ENCODE assay signal across 22 cellular contexts in genomic region chr2:238151205-238151604, GRCh38. TPM values are rescaled to one million over a fixed set of nuclear protein-coding genes. Genes with fewer than 3 reads are reported as not detected.
"Had no signal": no experiment of that assay in that cellular context is flagged by ENCODE, and none has a peak within 500 bp of the region (broad histone marks: within the 10 kb centered on the region; RNA-seq: fewer than 3 reads in every experiment).

No MANE protein-coding gene starts in this region.

- ATAC-seq: activated CD8-positive, alpha-beta T cell treated with anti-CD3 and anti-CD28 coated beads for 36 hours; activated T-cell treated with anti-CD3 and anti-CD28 coated beads, Interleukin-2, amount 50 U/mL, for 72 hours had no signal

- H3K9me3 Mint-ChIP-seq: activated naive CD4-positive, alpha-beta T cell treated with anti-CD3 and anti-CD28 coated beads, Interleukin-2, amount 50 U/mL, for 24 hours; activated T-cell treated with anti-CD3 and anti-CD28 coated beads, Interleukin-2, amount 50 U/mL, for 72 hours had no signal

- H3K4me2 ChIP-seq: PC-9, SK-N-SH had no signal

- H3K9me3 ChIP-seq: breast epithelium, SK-N-SH had no signal

- H3K9me2 ChIP-seq: SK-N-SH had no signal

- H3K27ac ChIP-seq: breast epithelium, PC-9, VCaP had no signal

- H2AFZ ChIP-seq: PC-9 had no signal

- H3K4me1 ChIP-seq: breast epithelium had no signal

- H3K4me1 Mint-ChIP-seq: activated naive CD4-positive, alpha-beta T cell treated with anti-CD3 and anti-CD28 coated beads, Interleukin-2, amount 50 U/mL, for 24 hours had no signal

- H3K27me3 ChIP-seq: breast epithelium had no signal

- H3K27ac Mint-ChIP-seq: activated CD8-positive, alpha-beta T cell treated with anti-CD3 and anti-CD28 coated beads for 36 hours; activated naive CD4-positive, alpha-beta T cell treated with anti-CD3 and anti-CD28 coated beads, Interleukin-2, amount 50 U/mL, for 24 hours; activated T-cell treated with anti-CD3 and anti-CD28 coated beads, Interleukin-2, amount 50 U/mL, for 72 hours had no signal

- H3K4me3 ChIP-seq: breast epithelium, PC-9 had no signal

- H3K27me3 Mint-ChIP-seq: activated CD8-positive, alpha-beta T cell treated with anti-CD3 and anti-CD28 coated beads for 36 hours; activated naive CD4-positive, alpha-beta T cell treated with anti-CD3 and anti-CD28 coated beads, Interleukin-2, amount 50 U/mL, for 24 hours had no signal

- H3K36me3 Mint-ChIP-seq: activated naive CD4-positive, alpha-beta T cell treated with anti-CD3 and anti-CD28 coated beads, Interleukin-2, amount 50 U/mL, for 24 hours had no signal

- DNase-seq: activated CD4-positive, alpha-beta T cell treated with anti-CD3 and anti-CD28 coated beads for 4 hours; activated CD8-positive, alpha-beta memory T cell treated with anti-CD3 and anti-CD28 coated beads, Interleukin-2, amount 50 U/mL, for 4 hours; activated CD8-positive, alpha-beta T cell treated with anti-CD3 and anti-CD28 coated beads for 36 hours; activated T-cell treated with anti-CD3 and anti-CD28 coated beads, Interleukin-2, amount 50 U/mL, for 72 hours; aorta; caudate nucleus; Kasumi-1; NCI-H1105 treated with DMSO at 0.1 percent for 48 hours; NCI-H1436 treated with DMSO at 0.1 percent for 48 hours; NCI-H187 treated with DMSO at 0.1 percent for 48 hours; NCI-H2081 treated with DMSO at 0.1 percent for 48 hours; NCI-H446; NCI-H524; PC-9; SIG-M5; SK-N-SH; T-helper 1 cell had no signal

- H3K9ac ChIP-seq: SK-N-SH had no signal

- H3K36me3 ChIP-seq: breast epithelium had no signal

- H3K4me3 Mint-ChIP-seq: activated CD8-positive, alpha-beta T cell treated with anti-CD3 and anti-CD28 coated beads for 36 hours; activated naive CD4-positive, alpha-beta T cell treated with anti-CD3 and anti-CD28 coated beads, Interleukin-2, amount 50 U/mL, for 24 hours; activated T-cell treated with anti-CD3 and anti-CD28 coated beads, Interleukin-2, amount 50 U/mL, for 72 hours had no signal

RNA-seq across cellular contexts. Expression of gene KLHL30, which starts 12.7 kb away (rescaled TPM):
- total RNA-seq: activated CD8-positive, alpha-beta T cell treated with anti-CD3 and anti-CD28 coated beads for 36 hours; activated T-cell treated with anti-CD3 and anti-CD28 coated beads, Interleukin-2, amount 50 U/mL, for 72 hours; cerebellum; T-helper 2 cell treated with Interferon-gamma antibody and Interleukin-4, amounts not matched to agents 100 ng/mL and 5 ng/mL, for 36 hours had no signal
- polyA plus RNA-seq: SK-N-SH had no signal

RNA-seq across cellular contexts. Expression of gene ESPNL, which starts 51.1 kb away (rescaled TPM):
- total RNA-seq: aorta had no signal
